In genomic region chr11:114738954-114739353, GRCh38 we compare ENCODE assay signal across 8 cellular contexts.
DNase-seq lines count a peak whose midpoint lies in the region; ATAC-seq, FAIRE-seq and TF ChIP-seq lines count a peak whose summit lies in the region.

No MANE protein-coding gene starts in this region.

- H3K4me1 ChIP-seq in gastroesophageal sphincter, result no peaks in the 10 kb centered on the region

- H3K27ac ChIP-seq in gastroesophageal sphincter, result no peak overlapping the region

- H3K36me3 ChIP-seq in gastroesophageal sphincter, result no peaks in the 10 kb centered on the region

- peaks cover 0 to 15% (median 0%) of the 10 kb centered on the region in 3 donors for H3K9me3 ChIP-seq in gastroesophageal sphincter

- TF ChIP-seq POLR2A in gastroesophageal sphincter (IDR thresholded peaks at IDR 0.05), result no peak

- TF ChIP-seq CTCF in gastroesophageal sphincter (IDR thresholded peaks at IDR 0.05), result peak; percentile 25 to 65 (median 45)
- no peak for TF ChIP-seq CTCF in omental fat pad (IDR thresholded peaks at IDR 0.05)

- H3K4me3 ChIP-seq in gastroesophageal sphincter, result no peak overlapping the region

- DNase-seq in COLO829 (ENCODE audit: low spot score), result peak; percentile 12
- DNase-seq in GM19239 (ENCODE audit: insufficient read length, low spot score), result peak; percentile 8
- DNase-seq in NCI-H2029 treated with DMSO at 0.1 percent for 48 hours (lab: John Stamatoyannopoulos, UW), result peak; percentile 32
- DNase-seq in activated CD4-positive, alpha-beta T cell treated with anti-CD3 and anti-CD28 coated beads, Interleukin-2, amount 50 U/mL, for 1 hour, result peak; percentile 16
- DNase-seq in retina, result peak; percentile 11
- DNase-seq in cortex of kidney (lab: John Stamatoyannopoulos, UW), result no peak
- no peak for DNase-seq in omental fat pad (ENCODE audit: low spot score)

- peak; percentile 82 for FAIRE-seq in GM19239 (lab: Jason Lieb, UNC)

- peaks cover 4% of the 10 kb centered on the region for H3K27me3 ChIP-seq in gastroesophageal sphincter

- ATAC-seq in gastroesophageal sphincter (no peak), omental fat pad (ENCODE audit: low FRiP score) (no peak)

- TF ChIP-seq EP300 in gastroesophageal sphincter (IDR thresholded peaks at IDR 0.05), result no peak

Comparison
In these comparisons a context has a peak if more than half of its experiments do, and no peak if none do; other contexts are left out.
1. DNase-seq: peak in COLO829 (single experiment), GM19239 (single experiment), NCI-H2029 treated with DMSO at 0.1 percent for 48 hours (single experiment), activated CD4-positive, alpha-beta T cell treated with anti-CD3 and anti-CD28 coated beads, Interleukin-2, amount 50 U/mL, for 1 hour (single experiment) and retina (single experiment); none in cortex of kidney (single experiment) and omental fat pad (single experiment).
2. CTCF ChIP-seq: peak in gastroesophageal sphincter (4 of 4); none in omental fat pad (0 of 3).